7 cellular contexts compared by ENCODE assay signal in the genomic region with DNA sequence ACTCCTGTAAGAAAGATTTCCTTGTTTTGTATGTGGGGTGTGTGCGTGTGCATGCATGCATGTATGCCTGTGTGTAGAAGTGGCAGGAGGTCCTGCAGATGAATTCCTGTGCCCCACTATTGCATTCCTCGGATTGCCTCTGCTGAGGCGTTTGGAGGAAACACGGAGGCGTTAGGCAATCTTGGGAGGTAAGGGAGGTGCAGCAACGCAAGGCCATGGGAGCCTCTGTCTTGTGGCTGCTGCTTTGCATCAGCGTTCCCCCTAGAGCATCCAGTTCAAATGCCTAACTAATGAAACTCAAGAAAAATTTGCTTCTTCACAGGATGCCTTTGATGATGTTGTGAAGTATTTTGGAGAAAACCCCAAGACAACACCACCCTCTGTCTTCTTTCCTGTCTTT.
"Had no signal": no experiment of that assay in that cellular context is flagged by ENCODE, and none has a peak within 500 bp of the region (broad histone marks: within the 10 kb centered on the region; RNA-seq: fewer than 3 reads in every experiment).

No MANE protein-coding gene starts in this region.

- H3K27ac Mint-ChIP-seq: HFFc6, IgD-negative memory B cell had no signal

- H3K9me3 Mint-ChIP-seq: HFFc6, IgD-negative memory B cell had no signal

- H3K27ac ChIP-seq: GM23248, HL-60 had no signal

- H3K9me3 ChIP-seq: HAP-1 had no signal

- DNase-seq: GM23248, GOT3, H7, HFFc6 had no signal

- H3K27me3 Mint-ChIP-seq: IgD-negative memory B cell had no signal

- H2AFZ ChIP-seq: GM23248 had no signal

- H3K4me3 Mint-ChIP-seq: HFFc6, IgD-negative memory B cell had no signal

- H3K4me3 ChIP-seq: GM23248, HAP-1 had no signal

- H3K4me1 ChIP-seq: HAP-1 had no signal

- H3K36me3 Mint-ChIP-seq: IgD-negative memory B cell had no signal

- H3K9ac ChIP-seq: GM23248 had no signal
